ENCODE assay signal across 1 cellular context in the genomic region with DNA sequence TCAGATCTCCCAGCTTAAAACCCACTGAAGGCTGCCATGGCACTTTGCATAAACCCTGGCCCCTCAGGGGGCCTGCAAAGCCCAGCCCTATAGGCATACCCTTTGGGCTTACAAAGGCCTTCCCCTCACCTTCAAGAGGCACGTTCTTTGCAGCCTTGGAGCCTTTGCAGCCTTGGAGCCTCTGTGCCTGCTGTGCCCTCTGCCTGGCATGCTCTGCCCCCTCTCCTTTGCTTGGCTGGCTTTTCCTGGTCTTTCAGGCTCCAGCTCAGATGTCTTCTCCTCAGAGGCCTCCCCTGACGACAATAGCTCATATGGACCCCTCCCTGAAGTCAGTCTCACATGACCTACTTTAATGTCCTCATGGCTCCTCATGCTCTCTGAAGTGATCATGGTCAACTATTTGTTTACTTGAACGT.
TF ChIP-seq lines count a peak whose summit lies in the region.

No MANE protein-coding gene starts in this region.

TF ChIP-seq in SK-N-SH, 30 proteins besides CTCF, POLR2A, EP300 and RAD21 (continued from another document):
- TF ChIP-seq POLR2AphosphoS5 (IDR thresholded peaks at IDR 0.05; ENCODE audit: low read depth, low read length): no peak
- TF ChIP-seq CHD2 (IDR thresholded peaks at IDR 0.05; ENCODE audit: low read length, partially characterized antibody): no peak
- no peak for TF ChIP-seq EZH2phosphoT487 (IDR thresholded peaks at IDR 0.05; ENCODE audit: borderline replicate concordance, low read depth)
- no peak for TF ChIP-seq MEF2A (IDR thresholded peaks at IDR 0.05; ENCODE audit: borderline replicate concordance, low read depth)
- TF ChIP-seq, protein P1, sequence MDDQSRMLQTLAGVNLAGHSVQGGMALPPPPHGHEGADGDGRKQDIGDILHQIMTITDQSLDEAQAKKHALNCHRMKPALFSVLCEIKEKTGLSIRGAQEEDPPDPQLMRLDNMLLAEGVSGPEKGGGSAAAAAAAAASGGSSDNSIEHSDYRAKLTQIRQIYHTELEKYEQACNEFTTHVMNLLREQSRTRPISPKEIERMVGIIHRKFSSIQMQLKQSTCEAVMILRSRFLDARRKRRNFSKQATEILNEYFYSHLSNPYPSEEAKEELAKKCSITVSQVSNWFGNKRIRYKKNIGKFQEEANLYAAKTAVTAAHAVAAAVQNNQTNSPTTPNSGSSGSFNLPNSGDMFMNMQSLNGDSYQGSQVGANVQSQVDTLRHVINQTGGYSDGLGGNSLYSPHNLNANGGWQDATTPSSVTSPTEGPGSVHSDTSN (IDR thresholded peaks at IDR 0.05): no peak
